ENCODE assay signal across 19 cellular contexts in genomic region chr2:2000018-2000733, GRCh38.
"Had no signal": no experiment of that assay in that cellular context is flagged by ENCODE, and none has a peak within 500 bp of the region (broad histone marks: within the 10 kb centered on the region; RNA-seq: fewer than 3 reads in every experiment).

No MANE protein-coding gene starts in this region.

- H3K9me3 Mint-ChIP-seq: immature natural killer cell; naive thymus-derived CD8-positive, alpha-beta T cell; stimulated activated naive CD8-positive, alpha-beta T cell treated with anti-CD3 and anti-CD28 coated beads, Interleukin-15, Interleukin-2, amounts not matched to agents 100 ng/mL and 50 ng/mL, for 24 hours had no signal

- H3K36me3 ChIP-seq: colonic mucosa, lower lobe of right lung, ovary, spleen, thyroid gland had no signal

- H3K4me3 ChIP-seq: colonic mucosa, lower lobe of right lung, ovary, psoas muscle, skin epidermis, spleen, thyroid gland had no signal

- H3K4me3 Mint-ChIP-seq: effector memory CD8-positive, alpha-beta T cell; immature natural killer cell; naive thymus-derived CD8-positive, alpha-beta T cell; stimulated activated naive B cell treated with anti-CD40 and anti-IgM and Interleukin-4, amounts not matched to agents 10 μg/mL and 1 μg/mL and 100 μg/mL, for 72 hours; stimulated activated naive CD8-positive, alpha-beta T cell treated with anti-CD3 and anti-CD28 coated beads, Interleukin-15, Interleukin-2, amounts not matched to agents 100 ng/mL and 50 ng/mL, for 24 hours had no signal

- ATAC-seq: effector memory CD8-positive, alpha-beta T cell; left ventricle myocardium superior; lower lobe of right lung; naive thymus-derived CD8-positive, alpha-beta T cell; psoas muscle; right cardiac atrium; stimulated activated naive B cell treated with anti-CD40 and anti-IgM and Interleukin-4, amounts not matched to agents 10 μg/mL and 1 μg/mL and 100 μg/mL, for 72 hours had no signal

- H3K27ac ChIP-seq: colonic mucosa, lower lobe of right lung, ovary, psoas muscle, skin epidermis, spleen, thyroid gland had no signal

- H3K36me3 Mint-ChIP-seq: immature natural killer cell; naive thymus-derived CD8-positive, alpha-beta T cell; stimulated activated naive B cell treated with anti-CD40 and anti-IgM and Interleukin-4, amounts not matched to agents 10 μg/mL and 1 μg/mL and 100 μg/mL, for 72 hours had no signal

- H3K9me3 ChIP-seq: colonic mucosa, lower lobe of right lung, ovary, psoas muscle, thyroid gland had no signal

- H3K27me3 ChIP-seq: colonic mucosa, ovary, thyroid gland had no signal

- H3K27ac Mint-ChIP-seq: effector memory CD8-positive, alpha-beta T cell; immature natural killer cell; naive thymus-derived CD8-positive, alpha-beta T cell; stimulated activated naive B cell treated with anti-CD40 and anti-IgM and Interleukin-4, amounts not matched to agents 10 μg/mL and 1 μg/mL and 100 μg/mL, for 72 hours; stimulated activated naive CD8-positive, alpha-beta T cell treated with anti-CD3 and anti-CD28 coated beads, Interleukin-15, Interleukin-2, amounts not matched to agents 100 ng/mL and 50 ng/mL, for 24 hours had no signal

- H3K4me1 ChIP-seq: colonic mucosa, lower lobe of right lung, psoas muscle, thyroid gland had no signal

- DNase-seq: colonic mucosa; effector memory CD8-positive, alpha-beta T cell; hypothalamus; immature natural killer cell; left ventricle myocardium superior; lower lobe of right lung; naive thymus-derived CD8-positive, alpha-beta T cell; occipital lobe; ovary; posterior cingulate gyrus; psoas muscle; right cardiac atrium; spleen; stimulated activated CD4-positive, alpha-beta T cell treated with anti-CD3 and anti-CD28 coated beads, Interleukin-4, amount 100 ng/mL, for 4 hours; stimulated activated naive B cell treated with anti-CD40 and anti-IgM and Interleukin-4, amounts not matched to agents 10 μg/mL and 1 μg/mL and 100 μg/mL, for 72 hours; thyroid gland; trophoblast cell had no signal
